Comparison of ENCODE assay signal across 23 cellular contexts in the genomic region with DNA sequence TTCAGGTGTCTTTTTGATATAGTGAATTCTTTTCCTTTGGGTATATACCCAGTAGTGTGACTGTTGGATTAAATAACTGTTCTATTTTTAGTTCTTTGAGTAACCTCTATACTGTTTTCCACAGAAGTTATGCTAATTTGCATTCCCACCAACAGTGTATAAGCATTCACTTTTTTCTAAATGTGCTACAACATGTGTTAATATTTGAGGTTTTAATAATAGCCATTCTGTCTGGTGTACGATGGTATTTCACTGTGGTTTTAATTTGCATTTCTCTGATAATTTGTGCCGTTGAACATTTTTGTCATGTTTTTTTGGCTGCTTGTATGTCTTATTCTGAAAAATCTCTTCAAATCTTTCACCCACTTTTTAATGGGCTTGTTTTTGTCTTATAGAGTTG.
DNase-seq lines count a peak whose midpoint lies in the region; ATAC-seq and TF ChIP-seq lines count a peak whose summit lies in the region.
"Had no signal": no experiment of that assay in that cellular context is flagged by ENCODE, and none has a peak within 500 bp of the region (broad histone marks: within the 10 kb centered on the region; RNA-seq: fewer than 3 reads in every experiment).

No MANE protein-coding gene starts in this region.

- peak overlapping the region; percentile 86 for H3K27ac ChIP-seq in SK-N-MC
- H3K27ac ChIP-seq: 22Rv1, A549, BLaER1 had no signal

- peaks cover 9% of the 10 kb centered on the region; the same call in 1 of the 2 replicates for H3K9me3 ChIP-seq in SK-N-MC (ENCODE audit: low read depth, low read length)
- H3K9me3 ChIP-seq: A549, BE2C, BLaER1 had no signal

- in situ Hi-C loops in astrocyte of the cerebellum (cut with HindIII; ENCODE audit: low sequenced_read_pairs) = no loop called here

- no peak overlapping the region for H3K9ac ChIP-seq in SK-N-MC (ENCODE audit: insufficient read length)
- H3K9ac ChIP-seq: BLaER1 had no signal

- H3K4me3 ChIP-seq in AG10803 (ENCODE audit: low read length) (no peak overlapping the region), SK-N-MC (0 out of 2 replicates have a peak overlapping the region, but pooled peaks have one; percentile 22), astrocyte of the cerebellum (ENCODE audit: low read depth, low read length) (no peak overlapping the region)
- H3K4me3 ChIP-seq: A549, BLaER1 had no signal

- ATAC-seq in HG02623 (IDR thresholded peaks at IDR 0.05; ENCODE audit: unreplicated experiment) = no peak
- ATAC-seq: A549 had no signal

- TF ChIP-seq CTCF in AG10803 (conservative IDR thresholded peaks at IDR 0.05; ENCODE audit: low read length) (no peak), astrocyte of the cerebellum (IDR thresholded peaks at IDR 0.05; ENCODE audit: low read depth, low read length, missing control alignments) (no peak)

- peaks cover 13% of the 10 kb centered on the region; the same call in 1 of the 2 replicates for H3K36me3 ChIP-seq in SK-N-MC (ENCODE audit: insufficient read depth, low read length)
- H3K36me3 ChIP-seq: BE2C, BLaER1 had no signal

- DNase-seq in AG10803 (ENCODE audit: low read depth) = peak; percentile 41
- DNase-seq in M059J (ENCODE audit: low read depth) = peak; percentile 2
- DNase-seq in SK-N-MC (ENCODE audit: low read depth, low spot score) = peak; percentile 44
- DNase-seq in astrocyte of the cerebellum (ENCODE audit: low read depth) = peak; percentile 1
- DNase-seq in medulla oblongata (ENCODE audit: extremely low spot score) = no peak
- no peak for DNase-seq in iPS-NIHi11 (ENCODE audit: low spot score)
- DNase-seq in DMS 273 treated with DMSO at 0.1 percent for 48 hours (lab: John Stamatoyannopoulos, UW) = no peak
- DNase-seq: BE2C; C1 segment of cervical spinal cord; Calu3; CD4-positive, alpha-beta memory T cell; CD4-positive, CD25-positive, alpha-beta regulatory T cell; CD8-positive, alpha-beta memory T cell; COR-L47; DMS153; DMS53; DMS79; DND-41; GF-D8 had no signal

Comparison
In these comparisons a context has a peak if more than half of its experiments do, and no peak if none do; other contexts are left out.
1. DNase-seq: peak in AG10803 (single experiment), M059J (single experiment), SK-N-MC (single experiment) and astrocyte of the cerebellum (single experiment); none in medulla oblongata (single experiment), iPS-NIHi11 (single experiment) and DMS 273 treated with DMSO at 0.1 percent for 48 hours (single experiment).